22 cellular contexts compared by ENCODE assay signal in the genomic region with DNA sequence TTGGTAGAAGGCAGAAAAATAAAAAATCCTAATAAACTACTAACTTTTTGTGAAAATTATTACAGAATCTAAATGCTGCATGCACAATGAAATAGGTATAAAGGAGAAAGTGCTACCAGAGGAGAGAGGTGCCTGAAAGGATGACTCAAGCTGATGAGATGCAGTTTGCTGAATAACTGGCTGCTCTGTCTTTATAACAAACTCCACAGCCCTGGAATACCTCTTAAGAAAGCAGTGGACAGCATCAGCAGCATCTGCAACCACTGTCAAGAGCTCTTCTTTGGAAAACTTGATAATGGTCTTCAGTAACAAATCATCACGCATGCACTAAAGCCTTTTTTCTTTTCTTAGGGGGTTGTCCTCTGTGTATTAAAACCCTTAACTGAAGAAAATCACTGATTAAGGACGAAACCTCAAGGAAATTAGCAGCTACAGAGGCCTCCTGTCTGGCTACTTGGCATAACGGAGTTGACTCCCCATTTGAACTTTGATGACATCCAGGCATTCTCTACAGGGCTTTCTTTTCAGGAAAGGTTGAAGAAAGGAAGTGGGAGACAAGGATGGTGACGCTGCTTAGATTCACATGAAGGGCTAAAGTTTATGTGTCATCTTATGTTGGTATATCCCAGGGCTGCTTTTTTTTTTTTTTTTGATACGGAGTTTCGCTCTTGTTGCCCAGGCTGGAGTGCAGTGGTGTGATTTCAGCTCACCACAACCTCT.
"Had no signal": no experiment of that assay in that cellular context is flagged by ENCODE, and none has a peak within 500 bp of the region (broad histone marks: within the 10 kb centered on the region; RNA-seq: fewer than 3 reads in every experiment).

No MANE protein-coding gene starts in this region.

- H3K27me3 Mint-ChIP-seq: stimulated activated memory B cell treated with anti-CD40 and anti-IgM and Interleukin-4, amounts not matched to agents 10 μg/mL and 1 μg/mL and 100 μg/mL, for 72 hours; stimulated activated naive CD8-positive, alpha-beta T cell treated with anti-CD3 and anti-CD28 coated beads, Interleukin-15, Interleukin-2, amounts not matched to agents 100 ng/mL and 50 ng/mL, for 24 hours had no signal

- H3K36me3 Mint-ChIP-seq: natural killer cell had no signal

- H3K4me1 Mint-ChIP-seq: mesothelial cell of epicardium, neural crest cell had no signal

- H3K27ac ChIP-seq: coronary artery, heart right ventricle, pancreas, prostate gland, tibial artery, upper lobe of left lung, vagina had no signal

- DNase-seq: effector CD4-positive, alpha-beta T cell; gastrocnemius medialis; heart right ventricle; islet precursor cell; natural killer cell; nucleus accumbens; pancreas; spleen; stimulated activated CD4-positive, alpha-beta T cell treated with anti-CD3 and anti-CD28 coated beads, Interleukin-15, amount 100 ng/mL, for 24 hours; stimulated activated CD4-positive, alpha-beta T cell treated with anti-CD3 and anti-CD28 coated beads, Interleukin-1b, Interleukin-23, amount 100 ng/mL, for 48 hours; stimulated activated CD4-positive, alpha-beta T cell treated with anti-CD3 and anti-CD28 coated beads, Interleukin-4, amount 100 ng/mL, for 24 hours; tibial artery; upper lobe of left lung had no signal

- H3K4me3 Mint-ChIP-seq: mesothelial cell of epicardium; natural killer cell; neural crest cell; stimulated activated memory B cell treated with anti-CD40 and anti-IgM and Interleukin-4, amounts not matched to agents 10 μg/mL and 1 μg/mL and 100 μg/mL, for 72 hours; stimulated activated naive CD8-positive, alpha-beta T cell treated with anti-CD3 and anti-CD28 coated beads, Interleukin-15, Interleukin-2, amounts not matched to agents 100 ng/mL and 50 ng/mL, for 24 hours had no signal

- H3K36me3 ChIP-seq: gastrocnemius medialis, prostate gland had no signal

- H3K4me1 ChIP-seq: pancreas, prostate gland, vagina had no signal

- H3K27me3 ChIP-seq: gastrocnemius medialis, heart right ventricle, pancreas, spleen, tibial artery, upper lobe of left lung, vagina had no signal

- H3K9me3 Mint-ChIP-seq: mesothelial cell of epicardium; natural killer cell; neural crest cell; stimulated activated memory B cell treated with anti-CD40 and anti-IgM and Interleukin-4, amounts not matched to agents 10 μg/mL and 1 μg/mL and 100 μg/mL, for 72 hours; stimulated activated naive CD8-positive, alpha-beta T cell treated with anti-CD3 and anti-CD28 coated beads, Interleukin-15, Interleukin-2, amounts not matched to agents 100 ng/mL and 50 ng/mL, for 24 hours had no signal

- H3K4me3 ChIP-seq: coronary artery, gastrocnemius medialis, heart right ventricle, pancreas, prostate gland, spleen, tibial artery, upper lobe of left lung, vagina had no signal

- H3K27ac Mint-ChIP-seq: mesothelial cell of epicardium; stimulated activated naive CD8-positive, alpha-beta T cell treated with anti-CD3 and anti-CD28 coated beads, Interleukin-15, Interleukin-2, amounts not matched to agents 100 ng/mL and 50 ng/mL, for 24 hours had no signal

- ATAC-seq: esophagus mucosa; heart right ventricle; natural killer cell; pancreas; sciatic nerve; stimulated activated memory B cell treated with anti-CD40 and anti-IgM and Interleukin-4, amounts not matched to agents 10 μg/mL and 1 μg/mL and 100 μg/mL, for 72 hours had no signal

- H3K9me3 ChIP-seq: gastrocnemius medialis, heart right ventricle, pancreas, prostate gland, spleen, tibial artery, upper lobe of left lung, vagina had no signal

- FAIRE-seq: pancreas had no signal
